Comparison of ENCODE assay signal across 8 cellular contexts in the genomic region with DNA sequence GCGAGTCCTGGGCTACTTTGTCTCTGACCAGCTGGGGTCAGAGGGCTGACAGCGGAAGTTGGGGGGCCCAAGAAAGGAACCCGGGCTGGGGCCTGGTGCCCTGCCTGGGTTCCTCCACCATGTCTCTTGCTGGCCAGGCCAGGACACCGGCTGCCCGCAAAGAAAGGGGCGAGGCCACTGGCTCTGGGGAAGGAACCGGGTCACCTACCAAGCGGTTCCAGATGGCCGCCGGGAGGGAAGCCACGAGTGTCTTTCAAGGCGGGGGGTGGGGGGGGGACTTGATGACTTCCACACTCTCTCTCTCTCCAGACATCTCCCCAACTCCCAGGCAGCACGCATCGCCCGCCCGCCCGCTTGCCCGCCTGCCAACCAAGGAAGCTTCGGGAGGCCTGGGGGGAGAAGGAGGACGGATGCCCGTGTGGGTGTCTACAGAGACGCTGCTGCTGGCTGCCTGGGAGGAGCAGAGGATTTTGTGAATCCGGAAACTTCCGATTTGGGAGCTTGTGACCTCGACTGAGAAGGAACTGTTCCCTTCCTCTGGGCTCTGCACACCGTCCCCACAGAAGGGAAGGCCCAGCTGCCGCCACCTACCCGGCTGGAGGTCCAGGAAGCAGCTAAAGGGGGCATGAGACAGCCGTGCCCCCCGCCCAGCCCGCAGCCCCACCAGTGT. TPM values are rescaled to one million over a fixed set of nuclear protein-coding genes. Genes with fewer than 3 reads are reported as not detected.
DNase-seq lines count a peak whose midpoint lies in the region; ATAC-seq and TF ChIP-seq lines count a peak whose summit lies in the region.

No MANE protein-coding gene starts in this region.

- no peak overlapping the region for H3K27ac ChIP-seq in H9 (ENCODE audit: insufficient read length, low read depth, low read length)
- peak overlapping the region; percentile 82 to 90 (median 88) for H3K27ac ChIP-seq in tibial nerve

- TF ChIP-seq POLR2A in tibial nerve (IDR thresholded peaks at IDR 0.05), result peak in 1 of 2 donors; percentile 41

- H3K9me3 ChIP-seq in H9 (ENCODE audit: control insufficient read depth, low read depth, low read length), result no peaks in the 10 kb centered on the region
- H3K9me3 ChIP-seq in mucosa of descending colon, result no peaks in the 10 kb centered on the region
- no peaks in the 10 kb centered on the region for H3K9me3 ChIP-seq in tibial nerve

- H3K79me2 ChIP-seq in H9 (ENCODE audit: insufficient read depth, low read length), result peaks cover 16% of the 10 kb centered on the region; the same call in 1 of the 2 replicates

- TF ChIP-seq CTCF in H9 (conservative IDR thresholded peaks at IDR 0.05), result no peak
- TF ChIP-seq CTCF in endothelial cell (IDR thresholded peaks at IDR 0.05; ENCODE audit: unreplicated experiment), result no peak
- TF ChIP-seq CTCF in mucosa of descending colon (IDR thresholded peaks at IDR 0.05), result no peak
- no peak for TF ChIP-seq CTCF in tibial nerve (IDR thresholded peaks at IDR 0.05)

- DNase-seq in Ammon's horn (ENCODE audit: low spot score) (peak; percentile 62), H9 (no peak), T1000 (lab: John Stamatoyannopoulos, UW) (peak; percentile 27), endothelial cell (ENCODE audit: low spot score) (no peak), mucosa of descending colon (peak in 2 of 3 donors; percentile 59 to 68), tibial nerve (ENCODE audit: low spot score in 2 of 2) (peak; percentile 45 to 52)

- H3T11ph ChIP-seq in H9 (ENCODE audit: low read length), result no peak overlapping the region

- no peaks in the 10 kb centered on the region for H4K20me1 ChIP-seq in H9 (ENCODE audit: control insufficient read depth, insufficient read depth, insufficient read length)

- H4K5ac ChIP-seq in H9 (ENCODE audit: insufficient read length, low read depth, low read length), result no peak overlapping the region

- peaks cover 0 to 4% (median 0%) of the 10 kb centered on the region in 3 experiments; a peak in 2 of 7 replicates for H3K36me3 Mint-ChIP-seq in H9 (ENCODE audit: insufficient read depth in 1 of 3, low read depth in 3 of 3)
- H3K36me3 Mint-ChIP-seq in endothelial cell (ENCODE audit: low read depth, unreplicated experiment), result no peaks in the 10 kb centered on the region

- no peak overlapping the region for H2BK15ac ChIP-seq in H9 (ENCODE audit: low read depth, low read length)

- no peak overlapping the region for H2BK20ac ChIP-seq in H9 (ENCODE audit: low read depth, low read length, poor library complexity, severe bottlenecking)

- H2BK120ac ChIP-seq in H9 (ENCODE audit: low read depth, low read length, poor library complexity, severe bottlenecking), result no peak overlapping the region

- H3K36me3 ChIP-seq in mucosa of descending colon (ENCODE audit: low read depth), result no peaks in the 10 kb centered on the region
- peaks cover 0 to 15% (median 0%) of the 10 kb centered on the region in 3 donors for H3K36me3 ChIP-seq in tibial nerve

- no peak overlapping the region for H3K23ac ChIP-seq in H9 (ENCODE audit: insufficient read length, low read depth, low read length)

- H3K27ac Mint-ChIP-seq in H9 (peak overlapping the region in 2 of 3 experiments; percentile 34 to 82; a peak in 2 of 7 replicates), endothelial cell (ENCODE audit: unreplicated experiment) (peak overlapping the region; percentile 24)

- H3K4me3 Mint-ChIP-seq in H9 (peak overlapping the region; percentile 77 to 87), endothelial cell (ENCODE audit: unreplicated experiment) (peak overlapping the region; percentile 95)

- no peak overlapping the region for H3K14ac ChIP-seq in H9 (ENCODE audit: insufficient read depth, low read length)

- H3K4me1 ChIP-seq in H9 (ENCODE audit: insufficient read depth, low read length) (no peaks in the 10 kb centered on the region; the same call in 1 of the 2 replicates), mucosa of descending colon (ENCODE audit: low read depth) (peaks cover 4% of the 10 kb centered on the region), tibial nerve (peaks cover 0 to 31% (median 18%) of the 10 kb centered on the region in 4 donors)

- H3K27me3 Mint-ChIP-seq in H9 (ENCODE audit: low read depth) (no peaks in the 10 kb centered on the region), endothelial cell (ENCODE audit: unreplicated experiment) (peaks cover 4% of the 10 kb centered on the region)

- H3K4me1 Mint-ChIP-seq in H9 (peaks cover 0 to 10% of the 10 kb centered on the region in 2 experiments; a peak in 2 of 4 replicates), endothelial cell (ENCODE audit: unreplicated experiment) (peaks cover 3% of the 10 kb centered on the region)

- no peak overlapping the region for H3K18ac ChIP-seq in H9 (ENCODE audit: insufficient read length, low read depth, low read length)

- no peaks in the 10 kb centered on the region for H3K27me3 ChIP-seq in H9 (ENCODE audit: insufficient read depth, low read length)
- H3K27me3 ChIP-seq in tibial nerve, result peaks cover 0 to 4% of the 10 kb centered on the region in 2 donors

- H2BK5ac ChIP-seq in H9 (ENCODE audit: insufficient read length, low read length), result no peak overlapping the region

- H3K79me1 ChIP-seq in H9 (ENCODE audit: insufficient read depth, low read depth, low read length, poor library complexity, severe bottlenecking), result no peaks in the 10 kb centered on the region

- ATAC-seq in mucosa of descending colon (peak; percentile 30), HG03108 (IDR thresholded peaks at IDR 0.05; ENCODE audit: unreplicated experiment) (no peak), HG03460 (IDR thresholded peaks at IDR 0.05; ENCODE audit: unreplicated experiment) (no peak)

- no peak overlapping the region for H2AFZ ChIP-seq in H9 (ENCODE audit: low read length)

- H3K56ac ChIP-seq in H9 (ENCODE audit: insufficient read length, low read depth, low read length), result no peak overlapping the region

- H3K4me3 ChIP-seq in mucosa of descending colon (peak overlapping the region; percentile 77), tibial nerve (peak overlapping the region; percentile 72 to 93 (median 88))

- H3K4ac ChIP-seq in H9 (ENCODE audit: low read depth, low read length), result no peak overlapping the region

- H3K23me2 ChIP-seq in H9 (ENCODE audit: insufficient read length, low read depth, low read length, poor library complexity, severe bottlenecking), result peaks cover 8% of the 10 kb centered on the region

- H4K8ac ChIP-seq in H9 (replicated peaks; ENCODE audit: insufficient read length, low read depth, low read length), result no peak overlapping the region

- no CpG with 5 or more reads among the region's 31 CpGs for WGBS in H9 (ENCODE audit: extremely low coverage, insufficient read length, low lambda C conversion rate)
- 2 to 4% methylated on average over 23 to 24 of the region's 31 CpGs for WGBS in tibial nerve, 2 donors

- TF ChIP-seq EP300 in tibial nerve (IDR thresholded peaks at IDR 0.05), result peak in 1 of 2 donors; percentile 50

- H2BK12ac ChIP-seq in H9 (ENCODE audit: insufficient read length, low read depth, low read length), result no peak overlapping the region

- H3K9me3 Mint-ChIP-seq in H9 (no peaks in the 10 kb centered on the region; a peak in 2 of 5 replicates), endothelial cell (ENCODE audit: unreplicated experiment) (no peaks in the 10 kb centered on the region)

- H3K9ac ChIP-seq in H9 (ENCODE audit: extremely low read depth, insufficient read length, low read length), result no peak overlapping the region

- intact Hi-C loops in mucosa of descending colon (cut with DNase I, micrococcal nuclease), result no loop called here

- H3K4me2 ChIP-seq in H9 (ENCODE audit: insufficient read depth, insufficient read length, low read length), result peak overlapping the region; percentile 42

- H4K91ac ChIP-seq in H9 (ENCODE audit: insufficient read length, low read depth, low read length), result no peak overlapping the region

- H2AK5ac ChIP-seq in H9 (ENCODE audit: insufficient read length, low read length), result no peak overlapping the region

RNA-seq across cellular contexts. Expression of gene PIP5K1C, which starts 1.1 kb away (rescaled TPM):
- total RNA-seq in H9 (2021) (41.7 and 42.2 TPM in 2 replicates), endothelial cell (ENCODE audit: unreplicated experiment) (65.8 TPM), mucosa of descending colon (10 to 100 TPM; 23.1 to 95.2 (median 23.2) TPM), tibial nerve (10 to 100 TPM; 23.0 to 37.2 (median 24.9) TPM)

RNA-seq across cellular contexts. Expression of gene TJP3, which starts 9.0 kb away (rescaled TPM):
- total RNA-seq in H9 (2021) (27.3 and 27.9 TPM in 2 replicates), endothelial cell (ENCODE audit: unreplicated experiment) (3.1 TPM), mucosa of descending colon (100 to 1,000 TPM; 167 to 357 (median 285) TPM), tibial nerve (under 1 TPM in 3 of 4 donors, not detected in 1; 0.21 to 0.90 (median 0.22) TPM)

Comparison
In these comparisons a context has a peak if more than half of its experiments do, and no peak if none do; other contexts are left out.
1. DNase-seq: peak in Ammon's horn (single experiment), T1000 (single experiment), mucosa of descending colon (2 of 3) and tibial nerve (2 of 2); none in H9 (single experiment) and endothelial cell (single experiment).